In the genomic region with DNA sequence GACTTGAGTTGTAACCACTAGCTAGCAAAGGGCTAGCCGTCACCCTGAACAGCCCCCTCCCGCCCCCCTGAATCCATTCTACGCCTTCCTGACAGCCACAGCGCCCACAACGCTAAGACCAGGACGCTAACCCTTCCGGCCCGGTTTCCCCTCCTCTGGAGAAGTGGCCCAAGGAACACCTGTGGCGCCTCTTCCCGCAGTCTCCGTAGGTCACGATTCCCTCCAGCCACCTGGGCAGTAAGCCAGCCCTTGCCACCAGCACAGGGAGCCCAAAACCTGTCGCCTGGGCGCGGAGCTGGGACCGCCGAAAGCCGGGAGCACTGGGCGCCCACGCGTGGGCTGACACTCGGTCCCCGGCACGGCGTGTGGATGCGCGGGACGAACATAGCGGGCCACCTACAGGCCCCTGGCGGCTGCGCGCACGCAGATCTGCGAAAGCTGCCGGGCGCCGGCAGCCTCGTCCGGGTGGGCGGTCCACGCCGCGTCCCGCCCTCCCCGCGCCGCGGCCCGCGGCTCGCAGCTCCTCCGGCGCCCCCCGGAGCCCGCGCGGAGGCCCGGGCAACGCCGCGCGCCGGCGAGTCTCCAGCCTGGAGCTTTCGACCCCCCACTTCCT, we compare ENCODE assay signal across 1 cellular context.
TF ChIP-seq lines count a peak whose summit lies in the region.

No MANE protein-coding gene starts in this region.

TF ChIP-seq in HepG2, 621 proteins besides CTCF, POLR2A, EP300 and RAD21 (continued from another document):
- TF ChIP-seq ZSCAN21 (CRISPR knock-in tag; IDR thresholded peaks at IDR 0.05; ENCODE audit: borderline replicate concordance) (0 out of 2 replicates have a peak, but pooled peaks have one; percentile 8), TEAD3 (CRISPR knock-in tag; optimal IDR thresholded peaks at IDR 0.05; ENCODE audit: borderline replicate concordance) (no peak), ZFP41 (CRISPR knock-in tag; IDR thresholded peaks at IDR 0.05; ENCODE audit: borderline replicate concordance) (no peak; the same call in 1 of the 2 replicates), HCFC1 (IDR thresholded peaks at IDR 0.05; ENCODE audit: low read depth, low read length) (no peak), FOXP1 (IDR thresholded peaks at IDR 0.05) (no peak), FOXP1 (CRISPR knock-in tag; IDR thresholded peaks at IDR 0.05) (no peak), ZNF510 (CRISPR knock-in tag; IDR thresholded peaks at IDR 0.05; ENCODE audit: low read depth) (0 out of 2 replicates have a peak, but pooled peaks have one; percentile 2), ZNF292 (CRISPR knock-in tag; IDR thresholded peaks at IDR 0.05; ENCODE audit: borderline replicate concordance, low read depth) (no peak), SRSF9 (IDR thresholded peaks at IDR 0.05; ENCODE audit: borderline replicate concordance, insufficient read depth, low read depth, low read length, poor library complexity, severe bottlenecking) (no peak), ZNF3 (CRISPR knock-in tag; IDR thresholded peaks at IDR 0.05) (no peak), U2AF2 (IDR thresholded peaks at IDR 0.05; ENCODE audit: low read depth, low read length) (no peak), JUND (CRISPR knock-in tag; IDR thresholded peaks at IDR 0.05) (no peak), ZFP91 (CRISPR knock-in tag; IDR thresholded peaks at IDR 0.05; ENCODE audit: borderline replicate concordance) (no peak), TOPORS (CRISPR knock-in tag; IDR thresholded peaks at IDR 0.05) (0 out of 2 replicates have a peak, but pooled peaks have one; percentile 5), ARNT (IDR thresholded peaks at IDR 0.05) (no peak), SMARCE1 (IDR thresholded peaks at IDR 0.05; ENCODE audit: borderline replicate concordance) (no peak), SMARCC2 (IDR thresholded peaks at IDR 0.05) (no peak), E2F1 (CRISPR knock-in tag; IDR thresholded peaks at IDR 0.05) (no peak), ZFP36L1 (CRISPR knock-in tag; IDR thresholded peaks at IDR 0.05) (no peak), ZNF790 (CRISPR knock-in tag; IDR thresholded peaks at IDR 0.05; ENCODE audit: borderline replicate concordance) (no peak), ZBTB49 (CRISPR knock-in tag; IDR thresholded peaks at IDR 0.05; ENCODE audit: borderline replicate concordance) (no peak), PPARG (CRISPR knock-in tag; conservative IDR thresholded peaks at IDR 0.05) (no peak), HOXA7 (CRISPR knock-in tag; IDR thresholded peaks at IDR 0.05) (no peak), NKX3-1 (CRISPR knock-in tag; IDR thresholded peaks at IDR 0.05) (no peak)
- TF ChIP-seq, protein P1, sequence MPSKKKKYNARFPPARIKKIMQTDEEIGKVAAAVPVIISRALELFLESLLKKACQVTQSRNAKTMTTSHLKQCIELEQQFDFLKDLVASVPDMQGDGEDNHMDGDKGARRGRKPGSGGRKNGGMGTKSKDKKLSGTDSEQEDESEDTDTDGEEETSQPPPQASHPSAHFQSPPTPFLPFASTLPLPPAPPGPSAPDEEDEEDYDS (CRISPR knock-in tag; IDR thresholded peaks at IDR 0.05): no peak
TF ChIP-seq in HepG2: peak in this region for 10.
